In genomic region chr17:8122391-8122922, GRCh38 we compare ENCODE assay signal across 1 cellular context.
TF ChIP-seq lines count a peak whose summit lies in the region.

No MANE protein-coding gene starts in this region.

TF ChIP-seq in WTC11, 78 proteins besides CTCF, POLR2A, EP300 and RAD21 (continued from another document):
- no peak for TF ChIP-seq ZNF532 (CRISPR knock-in tag; IDR thresholded peaks at IDR 0.05; ENCODE audit: borderline replicate concordance)
- no peak for TF ChIP-seq ZNF423 (CRISPR knock-in tag; IDR thresholded peaks at IDR 0.05)
- TF ChIP-seq, protein P1, sequence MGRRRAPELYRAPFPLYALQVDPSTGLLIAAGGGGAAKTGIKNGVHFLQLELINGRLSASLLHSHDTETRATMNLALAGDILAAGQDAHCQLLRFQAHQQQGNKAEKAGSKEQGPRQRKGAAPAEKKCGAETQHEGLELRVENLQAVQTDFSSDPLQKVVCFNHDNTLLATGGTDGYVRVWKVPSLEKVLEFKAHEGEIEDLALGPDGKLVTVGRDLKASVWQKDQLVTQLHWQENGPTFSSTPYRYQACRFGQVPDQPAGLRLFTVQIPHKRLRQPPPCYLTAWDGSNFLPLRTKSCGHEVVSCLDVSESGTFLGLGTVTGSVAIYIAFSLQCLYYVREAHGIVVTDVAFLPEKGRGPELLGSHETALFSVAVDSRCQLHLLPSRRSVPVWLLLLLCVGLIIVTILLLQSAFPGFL (CRISPR knock-in tag; IDR thresholded peaks at IDR 0.05; ENCODE audit: borderline replicate concordance): no peak
- no peak for TF ChIP-seq CBFB (CRISPR knock-in tag; IDR thresholded peaks at IDR 0.05; ENCODE audit: low read depth)
- TF ChIP-seq, protein P2, sequence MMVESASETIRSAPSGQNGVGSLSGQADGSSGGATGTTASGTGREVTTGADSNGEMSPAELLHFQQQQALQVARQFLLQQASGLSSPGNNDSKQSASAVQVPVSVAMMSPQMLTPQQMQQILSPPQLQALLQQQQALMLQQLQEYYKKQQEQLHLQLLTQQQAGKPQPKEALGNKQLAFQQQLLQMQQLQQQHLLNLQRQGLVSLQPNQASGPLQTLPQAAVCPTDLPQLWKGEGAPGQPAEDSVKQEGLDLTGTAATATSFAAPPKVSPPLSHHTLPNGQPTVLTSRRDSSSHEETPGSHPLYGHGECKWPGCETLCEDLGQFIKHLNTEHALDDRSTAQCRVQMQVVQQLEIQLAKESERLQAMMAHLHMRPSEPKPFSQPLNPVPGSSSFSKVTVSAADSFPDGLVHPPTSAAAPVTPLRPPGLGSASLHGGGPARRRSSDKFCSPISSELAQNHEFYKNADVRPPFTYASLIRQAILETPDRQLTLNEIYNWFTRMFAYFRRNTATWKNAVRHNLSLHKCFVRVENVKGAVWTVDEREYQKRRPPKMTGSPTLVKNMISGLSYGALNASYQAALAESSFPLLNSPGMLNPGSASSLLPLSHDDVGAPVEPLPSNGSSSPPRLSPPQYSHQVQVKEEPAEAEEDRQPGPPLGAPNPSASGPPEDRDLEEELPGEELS (CRISPR knock-in tag; IDR thresholded peaks at IDR 0.05): no peak
- TF ChIP-seq, protein P3, sequence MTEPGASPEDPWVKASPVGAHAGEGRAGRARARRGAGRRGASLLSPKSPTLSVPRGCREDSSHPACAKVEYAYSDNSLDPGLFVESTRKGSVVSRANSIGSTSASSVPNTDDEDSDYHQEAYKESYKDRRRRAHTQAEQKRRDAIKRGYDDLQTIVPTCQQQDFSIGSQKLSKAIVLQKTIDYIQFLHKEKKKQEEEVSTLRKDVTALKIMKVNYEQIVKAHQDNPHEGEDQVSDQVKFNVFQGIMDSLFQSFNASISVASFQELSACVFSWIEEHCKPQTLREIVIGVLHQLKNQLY (CRISPR knock-in tag; IDR thresholded peaks at IDR 0.05): no peak
- no peak for TF ChIP-seq NR1H2 (CRISPR knock-in tag; IDR thresholded peaks at IDR 0.05)
- TF ChIP-seq AR (CRISPR knock-in tag; IDR thresholded peaks at IDR 0.05): no peak
- no peak for TF ChIP-seq ZNF263 (CRISPR knock-in tag; IDR thresholded peaks at IDR 0.05; ENCODE audit: low read depth)
- TF ChIP-seq, protein P4, sequence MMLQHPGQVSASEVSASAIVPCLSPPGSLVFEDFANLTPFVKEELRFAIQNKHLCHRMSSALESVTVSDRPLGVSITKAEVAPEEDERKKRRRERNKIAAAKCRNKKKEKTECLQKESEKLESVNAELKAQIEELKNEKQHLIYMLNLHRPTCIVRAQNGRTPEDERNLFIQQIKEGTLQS (CRISPR knock-in tag; conservative IDR thresholded peaks at IDR 0.05): no peak
- no peak for TF ChIP-seq RORB (CRISPR knock-in tag; IDR thresholded peaks at IDR 0.05)
